ENCODE assay signal across 17 cellular contexts in the genomic region with DNA sequence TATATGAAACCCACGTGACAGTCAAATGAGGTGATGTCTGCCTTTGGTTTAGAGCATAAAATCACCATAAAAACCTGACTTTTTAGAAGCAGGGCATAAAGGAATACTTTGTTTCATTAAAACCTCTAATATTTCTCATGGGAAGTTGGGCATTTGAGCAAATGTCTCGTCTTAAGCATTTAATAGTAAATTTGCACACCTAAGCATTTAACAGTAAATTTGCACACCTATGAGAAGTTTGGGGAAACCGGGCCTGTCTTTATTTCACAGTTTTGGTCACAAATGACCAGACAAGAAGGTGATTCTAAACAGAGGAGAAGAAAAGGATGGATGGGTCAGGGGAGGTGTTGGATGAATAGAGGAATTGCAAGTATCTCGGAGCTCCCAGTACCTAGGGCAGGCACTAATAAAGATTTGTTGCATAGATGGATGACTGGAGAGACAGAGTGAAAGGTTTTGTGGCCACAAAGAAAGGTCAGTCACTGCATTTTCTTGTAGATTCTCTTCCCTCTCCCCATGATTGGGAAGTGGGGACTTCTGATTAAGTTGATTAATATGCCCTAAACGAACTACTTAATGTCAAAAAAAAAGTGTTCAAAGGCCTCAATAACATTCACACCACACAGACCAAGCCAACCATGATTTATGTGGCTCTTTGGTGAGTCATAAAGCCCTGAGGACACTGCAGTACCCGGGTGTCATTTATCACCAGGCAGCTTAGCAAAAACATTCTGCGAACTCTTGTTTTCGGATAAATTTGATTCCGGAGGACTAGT.
DNase-seq lines count a peak whose midpoint lies in the region; ATAC-seq, FAIRE-seq and TF ChIP-seq lines count a peak whose summit lies in the region.
"Had no signal": no experiment of that assay in that cellular context is flagged by ENCODE, and none has a peak within 500 bp of the region (broad histone marks: within the 10 kb centered on the region; RNA-seq: fewer than 3 reads in every experiment).

No MANE protein-coding gene starts in this region.

- H3K9me3 ChIP-seq in effector memory CD4-positive, alpha-beta T cell (ENCODE audit: control insufficient read depth, low read length), result no peaks in the 10 kb centered on the region
- H3K9me3 ChIP-seq: BE2C, prostate gland, thyroid gland had no signal

- FAIRE-seq in H54 (lab: Jason Lieb, UNC), result no peak

- POLR2A ChIA-PET in GM10248 (lab: Yijun Ruan, JAX), result no interaction called here

- in situ Hi-C loops in G401 (cut with HindIII; ENCODE audit: low sequenced_read_pairs), result no loop called here

- no peak overlapping the region for H3K27ac ChIP-seq in effector memory CD4-positive, alpha-beta T cell (ENCODE audit: insufficient read depth, low read length, poor library complexity, severe bottlenecking)
- H3K27ac ChIP-seq: prostate gland, thyroid gland had no signal

- no peak for TF ChIP-seq CTCF in GM10248 (IDR thresholded peaks at IDR 0.05; ENCODE audit: control extremely low read depth, extremely low read depth, low read depth, missing control alignments)

- CTCF ChIA-PET in GM10248 (lab: Yijun Ruan, JAX), result no interaction called here

- H3K4me3 ChIP-seq in effector memory CD4-positive, alpha-beta T cell (ENCODE audit: insufficient read depth, low read depth, low read length, poor library complexity, severe bottlenecking), result no peak overlapping the region
- H3K4me3 ChIP-seq: lung, prostate gland, thyroid gland had no signal

- peak; percentile 54 for ATAC-seq in esophagus mucosa
- ATAC-seq in HG03520 (IDR thresholded peaks at IDR 0.05; ENCODE audit: unreplicated experiment), result no peak
- ATAC-seq: stimulated activated memory B cell treated with anti-CD40 and anti-IgM and Interleukin-4, amounts not matched to agents 10 μg/mL and 1 μg/mL and 100 μg/mL, for 72 hours had no signal

- DNase-seq in H54 (ENCODE audit: insufficient read length, low spot score) (peak; percentile 25), MV-4-11 (lab: John Stamatoyannopoulos, UW) (peak; percentile 34), renal cortical epithelial cell (ENCODE audit: low read depth) (peak; percentile 79), G401 (ENCODE audit: low spot score) (no peak), GM10248 (ENCODE audit: extremely low spot score) (no peak)
- no peak for DNase-seq in effector memory CD4-positive, alpha-beta T cell
- DNase-seq: activated naive CD4-positive, alpha-beta T cell treated with anti-CD3 and anti-CD28 coated beads, Interleukin-2, amount 10 ng/mL, durations not matched to agents 7 days and 5 days; BE2C; DMS 273 treated with DMSO at 0.1 percent for 48 hours; NCI-H1105; NCI-H748 treated with DMSO at 0.1 percent for 48 hours; thyroid gland had no signal

- no peaks in the 10 kb centered on the region for H3K27me3 ChIP-seq in effector memory CD4-positive, alpha-beta T cell (replicated peaks; ENCODE audit: control insufficient read depth, insufficient read depth, low read length, poor library complexity, severe bottlenecking)
- H3K27me3 ChIP-seq: BE2C, thyroid gland had no signal

- H3K4me1 ChIP-seq in effector memory CD4-positive, alpha-beta T cell (ENCODE audit: control insufficient read depth, insufficient read depth, low read length, poor library complexity, severe bottlenecking), result no peaks in the 10 kb centered on the region
- H3K4me1 ChIP-seq: thyroid gland had no signal

- TF ChIP-seq POLR2A in H54 (IDR thresholded peaks at IDR 0.05; ENCODE audit: low read depth, low read length), result no peak

- no peaks in the 10 kb centered on the region for H3K36me3 ChIP-seq in effector memory CD4-positive, alpha-beta T cell (ENCODE audit: control insufficient read depth, insufficient read depth, low read length)
- H3K36me3 ChIP-seq: BE2C, prostate gland, thyroid gland had no signal

Comparison
In these comparisons a context has a peak if more than half of its experiments do, and no peak if none do; other contexts are left out.
1. DNase-seq: peak in H54 (single experiment), MV-4-11 (single experiment) and renal cortical epithelial cell (single experiment); none in G401 (single experiment), GM10248 (single experiment) and effector memory CD4-positive, alpha-beta T cell (0 of 3).